In the genomic region with DNA sequence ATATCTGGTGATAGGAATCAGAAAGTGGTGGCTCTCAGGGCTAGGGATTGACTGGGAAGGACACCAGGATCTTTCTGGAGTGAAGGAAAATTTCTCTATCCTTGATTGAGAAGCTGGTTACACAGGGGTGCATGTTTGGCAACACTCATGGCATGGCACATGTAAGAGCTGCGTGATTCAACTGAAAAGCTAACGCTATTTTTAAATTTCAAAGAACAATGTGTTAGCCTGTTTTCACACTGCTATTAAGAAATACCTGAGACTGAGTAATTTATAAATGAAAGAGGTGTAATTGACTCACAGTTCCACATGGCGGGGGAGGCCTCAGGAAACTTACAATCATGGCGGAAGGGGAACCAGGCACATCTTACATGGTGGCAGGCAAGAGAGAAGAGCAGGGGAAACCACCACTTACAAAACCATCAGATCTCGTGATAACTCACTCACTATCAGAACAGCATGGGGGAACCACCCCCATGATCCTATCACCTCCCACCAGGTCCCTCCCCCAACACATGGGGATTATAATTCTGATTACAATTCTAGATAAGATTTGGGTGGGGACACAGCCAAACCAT, we compare ENCODE assay signal across 26 cellular contexts. TPM values are rescaled to one million over a fixed set of nuclear protein-coding genes. Genes with fewer than 3 reads are reported as not detected.
DNase-seq lines count a peak whose midpoint lies in the region; TF ChIP-seq lines count a peak whose summit lies in the region.
"Had no signal": no experiment of that assay in that cellular context is flagged by ENCODE, and none has a peak within 500 bp of the region (broad histone marks: within the 10 kb centered on the region; RNA-seq: fewer than 3 reads in every experiment).

No MANE protein-coding gene starts in this region.

- no peak overlapping the region for H3K4me2 ChIP-seq in OCI-LY7 (ENCODE audit: low read length)
- H3K4me2 ChIP-seq: A549; BLaER1 treated with 17β-estradiol and CSF1 and Interleukin-3, amounts not matched to agents 10 nM and 100 nM had no signal

- peaks cover 21% of the 10 kb centered on the region for H3K36me3 Mint-ChIP-seq in activated CD4-positive, alpha-beta memory T cell treated with anti-CD3 and anti-CD28 coated beads for 36 hours
- peaks cover 18% of the 10 kb centered on the region for H3K36me3 Mint-ChIP-seq in activated CD4-positive, alpha-beta memory T cell treated with anti-CD3 and anti-CD28 coated beads, Interleukin-2, amount 10 ng/mL, durations not matched to agents 7 days and 5 days (ENCODE audit: low read depth)
- H3K36me3 Mint-ChIP-seq: natural killer cell, T-cell had no signal

- intact Hi-C loops in activated CD4-positive, alpha-beta memory T cell treated with anti-CD3 and anti-CD28 coated beads for 36 hours (cut with micrococcal nuclease) = loop anchor here (1.0 kb wide), 1 partner anchor 10 kb away; no protein-coding TSS in a partner anchor
- intact Hi-C loops in OCI-LY7 (cut with micrococcal nuclease; ENCODE audit: unreplicated experiment) = no loop called here

- no peak overlapping the region for H3K4me3 Mint-ChIP-seq in activated CD4-positive, alpha-beta memory T cell treated with anti-CD3 and anti-CD28 coated beads for 36 hours
- H3K4me3 Mint-ChIP-seq in activated CD4-positive, alpha-beta memory T cell treated with anti-CD3 and anti-CD28 coated beads, Interleukin-2, amount 10 ng/mL, durations not matched to agents 7 days and 5 days = no peak overlapping the region
- H3K4me3 Mint-ChIP-seq: natural killer cell, T-cell had no signal

- peak overlapping the region; percentile 83 for H3K27ac Mint-ChIP-seq in activated CD4-positive, alpha-beta memory T cell treated with anti-CD3 and anti-CD28 coated beads for 36 hours
- H3K27ac Mint-ChIP-seq in activated CD4-positive, alpha-beta memory T cell treated with anti-CD3 and anti-CD28 coated beads, Interleukin-2, amount 10 ng/mL, durations not matched to agents 7 days and 5 days = no peak overlapping the region
- H3K27ac Mint-ChIP-seq: natural killer cell, T-cell had no signal

- CTCF ChIA-PET in activated CD4-positive, alpha-beta memory T cell treated with anti-CD3 and anti-CD28 coated beads for 36 hours (lab: Charles Lee) = interaction anchor here (0.7 to 1.7 kb wide), 4 partner anchors 9 to 29 kb away, joined by 3 to 7 read pairs (median 3); no protein-coding TSS in a partner anchor
- CTCF ChIA-PET in activated CD4-positive, alpha-beta memory T cell treated with anti-CD3 and anti-CD28 coated beads, Interleukin-2, amount 10 ng/mL, durations not matched to agents 7 days and 5 days (lab: Charles Lee) = no interaction called here
- CTCF ChIA-PET in OCI-LY7 (lab: Charles Lee; ENCODE audit: unreplicated experiment) = no interaction called here

- H3K27ac ChIP-seq in OCI-LY7 (ENCODE audit: low read depth, low read length, poor library complexity, severe bottlenecking) = no peak overlapping the region
- H3K27ac ChIP-seq: A549; BLaER1 treated with 17β-estradiol and CSF1 and Interleukin-3, amounts not matched to agents 10 nM and 100 nM; esophagus muscularis mucosa; gastroesophageal sphincter; pancreas; right lobe of liver; VCaP had no signal

- H3K79me2 ChIP-seq in OCI-LY7 (ENCODE audit: insufficient read depth, low read depth, low read length) = no peaks in the 10 kb centered on the region

- BruUV-seq in OCI-LY7 (replicated peaks; lab: Mats Ljungman, UMichigan) = no TSS peak

- H3K4me1 ChIP-seq in OCI-LY7 (ENCODE audit: insufficient read depth, low read length, poor library complexity, severe bottlenecking) = no peaks in the 10 kb centered on the region
- H3K4me1 ChIP-seq: A549, esophagus muscularis mucosa, gastroesophageal sphincter, pancreas, right lobe of liver had no signal

- no peak for TF ChIP-seq CTCF in OCI-LY7 (conservative IDR thresholded peaks at IDR 0.05; ENCODE audit: low read length)

- no peak overlapping the region for H2AFZ ChIP-seq in OCI-LY7 (ENCODE audit: low read length)

- no peak overlapping the region for H3K4me3 ChIP-seq in OCI-LY7 (ENCODE audit: low read depth, low read length, poor library complexity, severe bottlenecking)
- H3K4me3 ChIP-seq: A549; BLaER1 treated with 17β-estradiol and CSF1 and Interleukin-3, amounts not matched to agents 10 nM and 100 nM; esophagus muscularis mucosa; gastroesophageal sphincter; pancreas; right lobe of liver had no signal

- POLR2A ChIA-PET in activated CD4-positive, alpha-beta memory T cell treated with anti-CD3 and anti-CD28 coated beads for 36 hours (lab: Charles Lee) = interaction anchor here (1.0 to 1.4 kb wide), 2 partner anchors 10 to 11 kb away, joined by 3 to 4 read pairs; no protein-coding TSS in a partner anchor
- POLR2A ChIA-PET in activated CD4-positive, alpha-beta memory T cell treated with anti-CD3 and anti-CD28 coated beads, Interleukin-2, amount 10 ng/mL, durations not matched to agents 7 days and 5 days (lab: Charles Lee) = interaction anchor here (1.0 kb wide), 1 partner anchor 10 kb away, joined by 3 read pairs; no protein-coding TSS in a partner anchor
- POLR2A ChIA-PET in OCI-LY7 (lab: Charles Lee) = no interaction called here

- peaks cover 41% of the 10 kb centered on the region for H3K4me1 Mint-ChIP-seq in activated CD4-positive, alpha-beta memory T cell treated with anti-CD3 and anti-CD28 coated beads for 36 hours (ENCODE audit: low read depth)
- H3K4me1 Mint-ChIP-seq in activated CD4-positive, alpha-beta memory T cell treated with anti-CD3 and anti-CD28 coated beads, Interleukin-2, amount 10 ng/mL, durations not matched to agents 7 days and 5 days = peaks cover 24% of the 10 kb centered on the region

- 0 out of 2 replicates have a peak, but pooled peaks cover 4% of the 10 kb centered on the region for H3K9me3 ChIP-seq in OCI-LY7 (ENCODE audit: low read length)
- H3K9me3 ChIP-seq: esophagus muscularis mucosa, pancreas, right lobe of liver had no signal

- no peaks in the 10 kb centered on the region for H3K9me2 ChIP-seq in OCI-LY7 (ENCODE audit: insufficient read depth, low read length)

- no peaks in the 10 kb centered on the region for H3K27me3 Mint-ChIP-seq in activated CD4-positive, alpha-beta memory T cell treated with anti-CD3 and anti-CD28 coated beads for 36 hours
- peaks cover 4% of the 10 kb centered on the region for H3K27me3 Mint-ChIP-seq in activated CD4-positive, alpha-beta memory T cell treated with anti-CD3 and anti-CD28 coated beads, Interleukin-2, amount 10 ng/mL, durations not matched to agents 7 days and 5 days

- H4K20me1 ChIP-seq in OCI-LY7 (ENCODE audit: insufficient read depth, low read length) = no peaks in the 10 kb centered on the region
- H4K20me1 ChIP-seq: BLaER1 treated with 17β-estradiol and CSF1 and Interleukin-3, amounts not matched to agents 10 nM and 100 nM had no signal

- DNase-seq in activated CD4-positive, alpha-beta memory T cell treated with anti-CD3 and anti-CD28 coated beads for 36 hours = peak; percentile 75
- DNase-seq in activated CD4-positive, alpha-beta memory T cell treated with anti-CD3 and anti-CD28 coated beads, Interleukin-2, amount 10 ng/mL, durations not matched to agents 7 days and 5 days = no peak
- DNase-seq in activated T-cell treated with anti-CD3 and anti-CD28 coated beads for 48 hours (ENCODE audit: low read depth) (peak; percentile 50), mesenteric fat pad (ENCODE audit: low spot score) (peak; percentile 39), OCI-LY7 (ENCODE audit: low spot score) (no peak), NCI-H345 treated with DMSO at 0.1 percent for 48 hours (lab: John Stamatoyannopoulos, UW; ENCODE audit: unreplicated experiment) (no peak), NCI-H1105 treated with DMSO at 0.1 percent for 48 hours (lab: John Stamatoyannopoulos, UW) (no peak)
- DNase-seq in stimulated activated CD8-positive, alpha-beta memory T cell treated with anti-CD3 and anti-CD28 coated beads, Interleukin-12 subunit alpha, Interleukin-12 subunit beta, amount 100 ng/mL, for 24 hours (ENCODE audit: extremely low read depth) = peak; percentile 34
- DNase-seq: effector CD4-positive, alpha-beta T cell; MM.1S; natural killer cell; NCI-H146; NCI-H2171 treated with DMSO at 0.1 percent for 48 hours; NCI-H82; pancreas; PC-3; right lobe of liver; SIG-M5; T-cell had no signal

- peaks cover 46% of the 10 kb centered on the region for H3K9me3 Mint-ChIP-seq in activated CD4-positive, alpha-beta memory T cell treated with anti-CD3 and anti-CD28 coated beads for 36 hours
- H3K9me3 Mint-ChIP-seq in activated CD4-positive, alpha-beta memory T cell treated with anti-CD3 and anti-CD28 coated beads, Interleukin-2, amount 10 ng/mL, durations not matched to agents 7 days and 5 days = peaks cover 21% of the 10 kb centered on the region
- H3K9me3 Mint-ChIP-seq: natural killer cell had no signal

- H3K36me3 ChIP-seq in OCI-LY7 (ENCODE audit: insufficient read depth, low read length) = no peaks in the 10 kb centered on the region
- H3K36me3 ChIP-seq: BLaER1 treated with 17β-estradiol and CSF1 and Interleukin-3, amounts not matched to agents 10 nM and 100 nM; esophagus muscularis mucosa; gastroesophageal sphincter; pancreas; right lobe of liver had no signal

RNA-seq across cellular contexts. Expression of gene SIGLEC8, which starts 7.4 kb away (rescaled TPM):
- not detected for total RNA-seq in activated CD4-positive, alpha-beta memory T cell treated with anti-CD3 and anti-CD28 coated beads for 36 hours
- not detected for total RNA-seq in activated CD4-positive, alpha-beta memory T cell treated with anti-CD3 and anti-CD28 coated beads, Interleukin-2, amount 10 ng/mL, durations not matched to agents 7 days and 5 days
- total RNA-seq in mesenteric fat pad (0.39 TPM), OCI-LY7 (2022) (not detected in 2 replicates)
- not detected in 2 replicates for total RNA-seq in OCI-LY7 (2014; rRNA removed; shearing (Covaris generic))
- total RNA-seq: natural killer cell, PC-3, T-cell had no signal

RNA-seq across cellular contexts. Expression of gene CEACAM18, which starts 27.5 kb away (rescaled TPM):
- not detected for total RNA-seq in activated CD4-positive, alpha-beta memory T cell treated with anti-CD3 and anti-CD28 coated beads for 36 hours
- not detected for total RNA-seq in activated CD4-positive, alpha-beta memory T cell treated with anti-CD3 and anti-CD28 coated beads, Interleukin-2, amount 10 ng/mL, durations not matched to agents 7 days and 5 days
- total RNA-seq in mesenteric fat pad (not detected), OCI-LY7 (2022) (not detected in 2 replicates)
- total RNA-seq in OCI-LY7 (2014; rRNA removed; shearing (Covaris generic)) = not detected in 2 replicates
- total RNA-seq: cerebellum, esophagus muscularis mucosa, gastroesophageal sphincter, natural killer cell, pancreas, PC-3, right lobe of liver, T-cell, urinary bladder had no signal

RNA-seq across cellular contexts. Expression of gene SIGLEC10, which starts 33.4 kb away (rescaled TPM):
- total RNA-seq in activated CD4-positive, alpha-beta memory T cell treated with anti-CD3 and anti-CD28 coated beads for 36 hours = under 1 TPM; 0.19 to 0.26 TPM
- under 1 TPM; 0.45 to 0.88 TPM for total RNA-seq in activated CD4-positive, alpha-beta memory T cell treated with anti-CD3 and anti-CD28 coated beads, Interleukin-2, amount 10 ng/mL, durations not matched to agents 7 days and 5 days
- total RNA-seq in mesenteric fat pad = 5.2 TPM
- total RNA-seq in OCI-LY7 (2014; rRNA removed; shearing (Covaris generic)) = 20.7 and 25.2 TPM in 2 replicates
- 23.3 and 26.6 TPM in 2 replicates for total RNA-seq in OCI-LY7 (2022)
- total RNA-seq: PC-3 had no signal

RNA-seq across cellular contexts. Expression of gene SIGLEC12, which starts 50.8 kb away (rescaled TPM):
- under 1 TPM; 0.22 to 0.24 TPM for total RNA-seq in activated CD4-positive, alpha-beta memory T cell treated with anti-CD3 and anti-CD28 coated beads for 36 hours
- total RNA-seq in activated CD4-positive, alpha-beta memory T cell treated with anti-CD3 and anti-CD28 coated beads, Interleukin-2, amount 10 ng/mL, durations not matched to agents 7 days and 5 days = under 1 TPM; 0.35 to 0.43 TPM
- total RNA-seq in mesenteric fat pad (1.9 TPM), OCI-LY7 (2022) (not detected in 2 replicates)
- total RNA-seq in OCI-LY7 (2014; rRNA removed; shearing (Covaris generic)) = not detected in 2 replicates
- total RNA-seq: PC-3, T-cell had no signal

Comparison
In these comparisons a context has a peak if more than half of its experiments do, and no peak if none do; other contexts are left out.
1. DNase-seq: peak in activated CD4-positive, alpha-beta memory T cell treated with anti-CD3 and anti-CD28 coated beads for 36 hours (single experiment), activated T-cell treated with anti-CD3 and anti-CD28 coated beads for 48 hours (single experiment), mesenteric fat pad (single experiment) and stimulated activated CD8-positive, alpha-beta memory T cell treated with anti-CD3 and anti-CD28 coated beads, Interleukin-12 subunit alpha, Interleukin-12 subunit beta, amount 100 ng/mL, for 24 hours (single experiment); none in activated CD4-positive, alpha-beta memory T cell treated with anti-CD3 and anti-CD28 coated beads, Interleukin-2, amount 10 ng/mL, durations not matched to agents 7 days and 5 days (single experiment), OCI-LY7 (single experiment), NCI-H345 treated with DMSO at 0.1 percent for 48 hours (single experiment) and NCI-H1105 treated with DMSO at 0.1 percent for 48 hours (single experiment).